ENCODE assay signal across 20 cellular contexts in the genomic region with DNA sequence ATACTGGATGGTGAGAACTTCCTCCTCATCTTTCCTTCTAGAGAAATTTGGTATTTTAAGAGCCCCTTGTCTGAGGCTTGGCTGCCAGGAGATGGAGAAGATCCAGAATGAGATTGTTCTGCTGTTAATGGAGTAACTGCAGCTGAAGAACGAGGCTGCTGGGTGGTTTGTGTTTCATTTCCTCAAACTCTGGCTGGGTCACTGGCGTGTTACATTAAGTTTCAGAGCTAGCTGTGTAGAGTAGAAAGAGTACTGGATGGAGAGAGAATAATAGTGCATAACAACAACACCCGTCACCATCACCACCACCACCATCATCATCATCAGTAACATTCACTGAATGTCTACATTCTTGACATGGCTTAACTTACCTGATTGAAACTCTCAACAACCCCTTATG.
DNase-seq lines count a peak whose midpoint lies in the region; ATAC-seq and TF ChIP-seq lines count a peak whose summit lies in the region.
"Had no signal": no experiment of that assay in that cellular context is flagged by ENCODE, and none has a peak within 500 bp of the region (broad histone marks: within the 10 kb centered on the region; RNA-seq: fewer than 3 reads in every experiment).

No MANE protein-coding gene starts in this region.

- peak; percentile 50 for DNase-seq in Karpas-422
- peak; percentile 48 for DNase-seq in pons (ENCODE audit: low spot score)
- no peak for DNase-seq in Right ventricle myocardium superior
- no peak for DNase-seq in inferior parietal cortex (ENCODE audit: extremely low spot score)
- no peak for DNase-seq in right lobe of liver
- no peak for DNase-seq in NCI-H510A treated with DMSO at 0.1 percent for 48 hours (lab: John Stamatoyannopoulos, UW)
- DNase-seq: activated CD8-positive, alpha-beta T cell treated with anti-CD3 and anti-CD28 coated beads for 36 hours; C1 segment of cervical spinal cord; DMS79; GM23248; hippocampal formation; kidney glomerular epithelial cell; NCI-H1694; stimulated activated CD4-positive, alpha-beta T cell treated with anti-CD3 and anti-CD28 coated beads, Interleukin-4, amount 100 ng/mL, for 1 hour had no signal

- no peak for TF ChIP-seq CTCF in right lobe of liver (IDR thresholded peaks at IDR 0.05)

- H3K36me3 ChIP-seq in Karpas-422 (ENCODE audit: insufficient read depth, low read length) = no peaks in the 10 kb centered on the region
- H3K36me3 ChIP-seq in right lobe of liver = no peaks in the 10 kb centered on the region
- H3K36me3 ChIP-seq: cardiac muscle cell, thoracic aorta had no signal

- no peak overlapping the region for H3K4me2 ChIP-seq in Karpas-422 (ENCODE audit: low read depth, low read length, poor library complexity, severe bottlenecking)

- 76% methylated on average over 3 of the region's 3 CpGs for WGBS in right lobe of liver (ENCODE audit: insufficient coverage, low coverage, low lambda C conversion rate, missing lambda C conversion rate)

- TF ChIP-seq POLR2A in right lobe of liver (IDR thresholded peaks at IDR 0.05) = no peak

- no peaks in the 10 kb centered on the region for H3K9me2 ChIP-seq in Karpas-422 (replicated peaks; ENCODE audit: insufficient read depth, low read length)

- intact Hi-C loops in Right ventricle myocardium superior (cut with DNase I) = no loop called here
- intact Hi-C loops in right lobe of liver (cut with DNase I) = no loop called here

- ATAC-seq in GM19035 (IDR thresholded peaks at IDR 0.05; ENCODE audit: unreplicated experiment) (peak; percentile 88), HG02852 (IDR thresholded peaks at IDR 0.05; ENCODE audit: unreplicated experiment) (peak; percentile 59), Right ventricle myocardium superior (ENCODE audit: poor library complexity) (no peak), right lobe of liver (no peak)
- ATAC-seq: activated CD8-positive, alpha-beta T cell treated with anti-CD3 and anti-CD28 coated beads for 36 hours; Panc1; sciatic nerve had no signal

- no peaks in the 10 kb centered on the region for H4K20me1 ChIP-seq in Karpas-422 (ENCODE audit: insufficient read depth, low read depth, low read length)

- no peak overlapping the region for H3K4me3 ChIP-seq in Karpas-422 (ENCODE audit: low read length)
- no peak overlapping the region for H3K4me3 ChIP-seq in right lobe of liver
- H3K4me3 ChIP-seq: cardiac muscle cell, GM23248, thoracic aorta had no signal

- no peaks in the 10 kb centered on the region for H3K79me2 ChIP-seq in Karpas-422 (ENCODE audit: low read length)

- H2AFZ ChIP-seq in Karpas-422 (ENCODE audit: low read length) = no peak overlapping the region
- H2AFZ ChIP-seq: GM23248 had no signal

- H3K9ac ChIP-seq in Karpas-422 (ENCODE audit: low read length) = no peak overlapping the region
- H3K9ac ChIP-seq: GM23248 had no signal

- no peaks in the 10 kb centered on the region for H3K9me3 ChIP-seq in Karpas-422 (ENCODE audit: low read length)
- H3K9me3 ChIP-seq in right lobe of liver = no peaks in the 10 kb centered on the region
- H3K9me3 ChIP-seq: thoracic aorta had no signal

- H3K27me3 ChIP-seq in Karpas-422 (ENCODE audit: low read length) (no peaks in the 10 kb centered on the region), right lobe of liver (no peaks in the 10 kb centered on the region)
- H3K27me3 ChIP-seq: cardiac muscle cell had no signal

- H3K27ac ChIP-seq in Karpas-422 (ENCODE audit: low read length) (no peak overlapping the region), right lobe of liver (no peak overlapping the region)
- H3K27ac ChIP-seq: cardiac muscle cell, GM23248, thoracic aorta had no signal

- H3K4me1 ChIP-seq in Karpas-422 (ENCODE audit: low read length) = no peaks in the 10 kb centered on the region
- H3K4me1 ChIP-seq in right lobe of liver = peaks cover 0 to 9% (median 0%) of the 10 kb centered on the region in 4 donors

Comparison
In these comparisons a context has a peak if more than half of its experiments do, and no peak if none do; other contexts are left out.
1. ATAC-seq: peak in GM19035 (single experiment) and HG02852 (single experiment); none in Right ventricle myocardium superior (single experiment) and right lobe of liver (0 of 4).
2. DNase-seq: peak in Karpas-422 (single experiment) and pons (single experiment); none in Right ventricle myocardium superior (single experiment), inferior parietal cortex (single experiment), right lobe of liver (0 of 3) and NCI-H510A treated with DMSO at 0.1 percent for 48 hours (single experiment).